8 cellular contexts compared by ENCODE assay signal in genomic region chr11:114059278-114059983, GRCh38. TPM values are rescaled to one million over a fixed set of nuclear protein-coding genes. Genes with fewer than 3 reads are reported as not detected.
DNase-seq lines count a peak whose midpoint lies in the region; ATAC-seq and TF ChIP-seq lines count a peak whose summit lies in the region.

Gene ZBTB16 (plus strand): TSS chr11:114059711. CDS start chr11:114063301, 3,590 bp downstream.

- no peak within 1 kb of the TSS for H3K27ac ChIP-seq in CD8-positive, alpha-beta T cell (ENCODE audit: low read depth, low read length)
- peak within 1 kb of the TSS; percentile 84 to 99 (median 98) for H3K27ac ChIP-seq in dorsolateral prefrontal cortex

- H3K27me3 ChIP-seq in CD8-positive, alpha-beta T cell (ENCODE audit: insufficient read depth, low read length) = peaks cover 14% of the 10 kb centered on the region
- H3K27me3 ChIP-seq in dorsolateral prefrontal cortex = no peaks in the 10 kb centered on the region

- peaks cover 21% of the 10 kb centered on the region for H3K4me1 ChIP-seq in CD8-positive, alpha-beta T cell (ENCODE audit: insufficient read depth, low read length)

- peaks cover 9% of the 10 kb centered on the region for H3K4me1 Mint-ChIP-seq in CD8-positive, alpha-beta T cell (ENCODE audit: low read depth)
- peaks cover 6% of the 10 kb centered on the region for H3K4me1 Mint-ChIP-seq in activated CD4-positive, alpha-beta memory T cell treated with anti-CD3 and anti-CD28 coated beads for 36 hours (ENCODE audit: low read depth)

- CTCF ChIA-PET in CD8-positive, alpha-beta T cell (lab: Charles Lee) = interaction anchor here (0.9 to 5.5 kb wide), 10 partner anchors 7 to 202 kb away, joined by 3 to 60 read pairs (median 5); no protein-coding TSS in a partner anchor
- CTCF ChIA-PET in activated CD4-positive, alpha-beta memory T cell treated with anti-CD3 and anti-CD28 coated beads for 36 hours (lab: Charles Lee) = interaction anchor here (0.7 to 2.9 kb wide), 6 partner anchors 13 to 202 kb away, joined by 3 to 19 read pairs (median 4); no protein-coding TSS in a partner anchor

- H3K4me3 ChIP-seq in CD8-positive, alpha-beta T cell (ENCODE audit: low read depth, low read length) = peak within 1 kb of the TSS; percentile 70
- H3K4me3 ChIP-seq in dorsolateral prefrontal cortex = peak within 1 kb of the TSS; percentile 68 to 99 (median 93)
- peak within 1 kb of the TSS; percentile 94 for H3K4me3 ChIP-seq in lower leg skin (ENCODE audit: low read depth, poor library complexity, severe bottlenecking)

- H3K9me3 Mint-ChIP-seq in CD8-positive, alpha-beta T cell = no peaks in the 10 kb centered on the region
- no peaks in the 10 kb centered on the region for H3K9me3 Mint-ChIP-seq in activated CD4-positive, alpha-beta memory T cell treated with anti-CD3 and anti-CD28 coated beads for 36 hours

- DNase-seq in CD8-positive, alpha-beta T cell = peak in 6 of 7 experiments; percentile 50 to 71 (median 62)
- DNase-seq in NCI-H1930 (lab: John Stamatoyannopoulos, UW) (peak; percentile 74 to 75), dorsolateral prefrontal cortex (peak; percentile 79 to 94 (median 90)), lower leg skin (ENCODE audit: low spot score in 2 of 2) (peak; percentile 83 to 98), LoVo (ENCODE audit: low spot score) (no peak)
- DNase-seq in activated CD4-positive, alpha-beta memory T cell treated with anti-CD3 and anti-CD28 coated beads for 36 hours = peak; percentile 75
- peak; percentile 42 for DNase-seq in stimulated activated CD4-positive, alpha-beta T cell treated with anti-CD3 and anti-CD28 coated beads, Interleukin-4, amount 100 ng/mL, for 24 hours

- H3K9me3 ChIP-seq in CD8-positive, alpha-beta T cell (ENCODE audit: low read length) = no peaks in the 10 kb centered on the region

- peak within 1 kb of the TSS; percentile 89 for H3K4me3 Mint-ChIP-seq in CD8-positive, alpha-beta T cell
- peak within 1 kb of the TSS; percentile 80 for H3K4me3 Mint-ChIP-seq in activated CD4-positive, alpha-beta memory T cell treated with anti-CD3 and anti-CD28 coated beads for 36 hours

- peaks cover 4% of the 10 kb centered on the region for H3K36me3 Mint-ChIP-seq in CD8-positive, alpha-beta T cell
- no peaks in the 10 kb centered on the region for H3K36me3 Mint-ChIP-seq in activated CD4-positive, alpha-beta memory T cell treated with anti-CD3 and anti-CD28 coated beads for 36 hours

- TF ChIP-seq POLR2A in lower leg skin (IDR thresholded peaks at IDR 0.05) = no peak

- intact Hi-C loops in CD8-positive, alpha-beta T cell (cut with DNase I, micrococcal nuclease) = loop anchor here (1.0 to 10.0 kb wide), 2 partner anchors 137 to 345 kb away; partner anchors contain the start of genes C11orf71 (in 1 of the 2) and RBM7 (in 1 of the 2)
- intact Hi-C loops in activated CD4-positive, alpha-beta memory T cell treated with anti-CD3 and anti-CD28 coated beads for 36 hours (cut with micrococcal nuclease) = loop anchor here (1.0 to 5.0 kb wide), 3 partner anchors 14 to 203 kb away; no protein-coding TSS in a partner anchor
- intact Hi-C loops in dorsolateral prefrontal cortex (cut with DNase I) = loop anchor here (1.0 to 5.0 kb wide), 4 partner anchors 23 to 202 kb away; no protein-coding TSS in a partner anchor
- intact Hi-C loops in lower leg skin (cut with DNase I; ENCODE audit: low total_unique reads) = no loop called here

- no peaks in the 10 kb centered on the region for H3K36me3 ChIP-seq in CD8-positive, alpha-beta T cell (ENCODE audit: insufficient read depth, low read length)

- no peak for TF ChIP-seq CTCF in CD8-positive, alpha-beta T cell (IDR thresholded peaks at IDR 0.05)
- TF ChIP-seq CTCF in dorsolateral prefrontal cortex (IDR thresholded peaks at IDR 0.05 in 54 of 56, conservative IDR thresholded peaks at IDR 0.05 in 2 of 56; ENCODE audit: low read depth in 1 of 56, partially characterized antibody in 56 of 56) (peak in 53 of 56 donors; percentile 28 to 82 (median 55)), lower leg skin (IDR thresholded peaks at IDR 0.05) (no peak)

- POLR2A ChIA-PET in CD8-positive, alpha-beta T cell (lab: Charles Lee) = interaction anchor here (0.8 to 2.5 kb wide), 5 partner anchors 14 to 201 kb away, joined by 3 to 12 read pairs (median 4); no protein-coding TSS in a partner anchor
- POLR2A ChIA-PET in activated CD4-positive, alpha-beta memory T cell treated with anti-CD3 and anti-CD28 coated beads for 36 hours (lab: Charles Lee) = interaction anchor here (0.9 to 2.1 kb wide), 3 partner anchors 14 to 155 kb away, joined by 3 to 9 read pairs (median 4); no protein-coding TSS in a partner anchor

- H3K27ac Mint-ChIP-seq in CD8-positive, alpha-beta T cell = peak within 1 kb of the TSS; percentile 79
- H3K27ac Mint-ChIP-seq in activated CD4-positive, alpha-beta memory T cell treated with anti-CD3 and anti-CD28 coated beads for 36 hours = peak within 1 kb of the TSS; percentile 67

- H3K27me3 Mint-ChIP-seq in CD8-positive, alpha-beta T cell (ENCODE audit: low read depth) = peaks cover 21% of the 10 kb centered on the region
- H3K27me3 Mint-ChIP-seq in activated CD4-positive, alpha-beta memory T cell treated with anti-CD3 and anti-CD28 coated beads for 36 hours = peaks cover 16% of the 10 kb centered on the region

- 0 to 1% methylated on average over 15 to 40 of the region's 71 CpGs for WGBS in lower leg skin, 2 donors

- peak; percentile 67 for ATAC-seq in CD8-positive, alpha-beta T cell
- ATAC-seq in GM19455 (IDR thresholded peaks at IDR 0.05; ENCODE audit: unreplicated experiment) = no peak

RNA-seq across cellular contexts. Expression of gene ZBTB16, which starts in this region (rescaled TPM):
- 10 to 100 TPM; 15.3 to 18.3 TPM for total RNA-seq in CD8-positive, alpha-beta T cell
- total RNA-seq in activated CD4-positive, alpha-beta memory T cell treated with anti-CD3 and anti-CD28 coated beads for 36 hours = 1 to 10 TPM; 7.7 to 9.7 TPM
- total RNA-seq in dorsolateral prefrontal cortex = 100 to 1,000 TPM in 118 of 120 experiments, 10 to 100 TPM in 2; 78.3 to 259 (median 179) TPM
- total RNA-seq in lower leg skin = 100 to 1,000 TPM; 167 to 369 (median 233) TPM

Comparison
In these comparisons a context has a peak if more than half of its experiments do, and no peak if none do; other contexts are left out.
1. RNA of gene ZBTB16 (total RNA-seq): 167 to 369 TPM in lower leg skin and 78.3 to 259 TPM in dorsolateral prefrontal cortex; 15.3 to 18.3 TPM in CD8-positive, alpha-beta T cell and 7.7 to 9.7 TPM in activated CD4-positive, alpha-beta memory T cell treated with anti-CD3 and anti-CD28 coated beads for 36 hours; every median in the first group is over 4 times any median in the second.
2. CTCF ChIP-seq: peak in dorsolateral prefrontal cortex (53 of 56); none in CD8-positive, alpha-beta T cell (single experiment) and lower leg skin (0 of 3).
3. Peak in every context shown above with its lines, with median percentiles within 50 percentile points of each other: H3K4me3 ChIP-seq.